In genomic region chr7:15507708-15508107, GRCh38 we compare ENCODE assay signal across 24 cellular contexts. TPM values are rescaled to one million over a fixed set of nuclear protein-coding genes. Genes with fewer than 3 reads are reported as not detected.
"Had no signal": no experiment of that assay in that cellular context is flagged by ENCODE, and none has a peak within 500 bp of the region (broad histone marks: within the 10 kb centered on the region; RNA-seq: fewer than 3 reads in every experiment).

No MANE protein-coding gene starts in this region.

- DNase-seq: activated CD4-positive, alpha-beta T cell treated with anti-CD3 and anti-CD28 coated beads, Interleukin-2, amount 10 ng/mL, durations not matched to agents 7 days and 5 days; activated CD4-positive, CD25-positive, alpha-beta regulatory T cell treated with anti-CD3 and anti-CD28 coated beads, Interleukin-2, amount 50 U/mL, for 72 hours; activated CD8-positive, alpha-beta T cell treated with anti-CD3 and anti-CD28 coated beads, Interleukin-2, amount 10 ng/mL, durations not matched to agents 7 days and 5 days; activated gamma-delta T cell treated with Interleukin-2 at 50 U/mL for 16 hours; central memory CD4-positive, alpha-beta T cell; erythroblast; left ventricle myocardium superior; mammary epithelial cell; naive thymus-derived CD8-positive, alpha-beta T cell; ovary; psoas muscle; stimulated activated CD4-positive, alpha-beta T cell treated with anti-CD3 and anti-CD28 coated beads, Interleukin-2, amount 100 ng/mL, for 24 hours; stimulated activated naive CD8-positive, alpha-beta T cell treated with anti-CD3 and anti-CD28 coated beads, Interleukin-15, amount 100 ng/mL, for 72 hours; transverse colon had no signal

- H2AFZ ChIP-seq: neural progenitor cell had no signal

- H3K27ac ChIP-seq: foreskin keratinocyte, neural progenitor cell, ovary, psoas muscle, right atrium auricular region, suprapubic skin, transverse colon, VCaP had no signal

- H3K4me1 Mint-ChIP-seq: activated CD4-positive, alpha-beta T cell treated with anti-CD3 and anti-CD28 coated beads, Interleukin-2, amount 10 ng/mL, durations not matched to agents 7 days and 5 days; activated naive CD4-positive, alpha-beta T cell treated with anti-CD3 and anti-CD28 coated beads, Interleukin-2, amount 50 U/mL, for 24 hours; brain; naive thymus-derived CD8-positive, alpha-beta T cell; neural progenitor cell; stimulated activated effector memory CD8-positive, alpha-beta T cell treated with anti-CD3 and anti-CD28 coated beads, Interleukin-12 subunit alpha, Interleukin-12 subunit beta, amount 100 ng/mL, for 72 hours; stimulated activated naive CD8-positive, alpha-beta T cell treated with anti-CD3 and anti-CD28 coated beads, Interleukin-15, amount 100 ng/mL, for 72 hours had no signal

- H3K36me3 ChIP-seq: neural progenitor cell, ovary, right atrium auricular region, suprapubic skin, transverse colon had no signal

- H3K4me1 ChIP-seq: foreskin keratinocyte, neural progenitor cell, psoas muscle, right atrium auricular region, suprapubic skin had no signal

- H3K4me3 ChIP-seq: neural progenitor cell, ovary, psoas muscle, right atrium auricular region, suprapubic skin, transverse colon had no signal

- H3K9ac ChIP-seq: neural progenitor cell had no signal

- ATAC-seq: activated CD8-positive, alpha-beta T cell treated with anti-CD3 and anti-CD28 coated beads, Interleukin-2, amount 10 ng/mL, durations not matched to agents 7 days and 5 days; foreskin keratinocyte; left ventricle myocardium superior; naive thymus-derived CD8-positive, alpha-beta T cell; psoas muscle; stimulated activated effector memory CD8-positive, alpha-beta T cell treated with anti-CD3 and anti-CD28 coated beads, Interleukin-12 subunit alpha, Interleukin-12 subunit beta, amount 100 ng/mL, for 72 hours; stimulated activated naive CD8-positive, alpha-beta T cell treated with anti-CD3 and anti-CD28 coated beads, Interleukin-15, amount 100 ng/mL, for 72 hours had no signal

- H3K27ac Mint-ChIP-seq: activated CD4-positive, alpha-beta T cell treated with anti-CD3 and anti-CD28 coated beads, Interleukin-2, amount 10 ng/mL, durations not matched to agents 7 days and 5 days; activated CD8-positive, alpha-beta T cell treated with anti-CD3 and anti-CD28 coated beads, Interleukin-2, amount 10 ng/mL, durations not matched to agents 7 days and 5 days; activated naive CD4-positive, alpha-beta T cell treated with anti-CD3 and anti-CD28 coated beads, Interleukin-2, amount 50 U/mL, for 24 hours; brain; mesothelial cell of epicardium; naive thymus-derived CD8-positive, alpha-beta T cell; neural progenitor cell; stimulated activated effector memory CD8-positive, alpha-beta T cell treated with anti-CD3 and anti-CD28 coated beads, Interleukin-12 subunit alpha, Interleukin-12 subunit beta, amount 100 ng/mL, for 72 hours; stimulated activated naive CD8-positive, alpha-beta T cell treated with anti-CD3 and anti-CD28 coated beads, Interleukin-15, amount 100 ng/mL, for 72 hours had no signal

- H3K4me2 ChIP-seq: neural progenitor cell had no signal

- H3K27me3 ChIP-seq: foreskin keratinocyte, neural progenitor cell, ovary, right atrium auricular region, suprapubic skin, transverse colon had no signal

- H3K27me3 Mint-ChIP-seq: activated CD4-positive, alpha-beta T cell treated with anti-CD3 and anti-CD28 coated beads, Interleukin-2, amount 10 ng/mL, durations not matched to agents 7 days and 5 days; activated naive CD4-positive, alpha-beta T cell treated with anti-CD3 and anti-CD28 coated beads, Interleukin-2, amount 50 U/mL, for 24 hours; naive thymus-derived CD8-positive, alpha-beta T cell; stimulated activated naive CD8-positive, alpha-beta T cell treated with anti-CD3 and anti-CD28 coated beads, Interleukin-15, amount 100 ng/mL, for 72 hours had no signal

- H3K4me3 Mint-ChIP-seq: activated CD4-positive, alpha-beta T cell treated with anti-CD3 and anti-CD28 coated beads, Interleukin-2, amount 10 ng/mL, durations not matched to agents 7 days and 5 days; activated CD8-positive, alpha-beta T cell treated with anti-CD3 and anti-CD28 coated beads, Interleukin-2, amount 10 ng/mL, durations not matched to agents 7 days and 5 days; activated naive CD4-positive, alpha-beta T cell treated with anti-CD3 and anti-CD28 coated beads, Interleukin-2, amount 50 U/mL, for 24 hours; brain; mesothelial cell of epicardium; naive thymus-derived CD8-positive, alpha-beta T cell; neural progenitor cell; stimulated activated effector memory CD8-positive, alpha-beta T cell treated with anti-CD3 and anti-CD28 coated beads, Interleukin-12 subunit alpha, Interleukin-12 subunit beta, amount 100 ng/mL, for 72 hours; stimulated activated naive CD8-positive, alpha-beta T cell treated with anti-CD3 and anti-CD28 coated beads, Interleukin-15, amount 100 ng/mL, for 72 hours had no signal

- H3K9me3 ChIP-seq: ovary, psoas muscle, right atrium auricular region, suprapubic skin, transverse colon had no signal

- H3K9me3 Mint-ChIP-seq: activated CD4-positive, alpha-beta T cell treated with anti-CD3 and anti-CD28 coated beads, Interleukin-2, amount 10 ng/mL, durations not matched to agents 7 days and 5 days; brain; mesothelial cell of epicardium; neural progenitor cell; stimulated activated naive CD8-positive, alpha-beta T cell treated with anti-CD3 and anti-CD28 coated beads, Interleukin-15, amount 100 ng/mL, for 72 hours had no signal

- H3K36me3 Mint-ChIP-seq: activated naive CD4-positive, alpha-beta T cell treated with anti-CD3 and anti-CD28 coated beads, Interleukin-2, amount 50 U/mL, for 24 hours; brain; mesothelial cell of epicardium; naive thymus-derived CD8-positive, alpha-beta T cell; neural progenitor cell; stimulated activated effector memory CD8-positive, alpha-beta T cell treated with anti-CD3 and anti-CD28 coated beads, Interleukin-12 subunit alpha, Interleukin-12 subunit beta, amount 100 ng/mL, for 72 hours had no signal

RNA-seq across cellular contexts. Expression of gene AGMO, which starts 54.1 kb away (rescaled TPM):
- total RNA-seq: activated CD4-positive, alpha-beta T cell treated with anti-CD3 and anti-CD28 coated beads, Interleukin-2, amount 10 ng/mL, durations not matched to agents 7 days and 5 days; activated CD8-positive, alpha-beta T cell treated with anti-CD3 and anti-CD28 coated beads, Interleukin-2, amount 10 ng/mL, durations not matched to agents 7 days and 5 days; foreskin keratinocyte; mammary epithelial cell; naive thymus-derived CD8-positive, alpha-beta T cell; T-helper 2 cell treated with Interferon-gamma antibody and Interleukin-4, amounts not matched to agents 100 ng/mL and 5 ng/mL, for 36 hours had no signal
